8 cellular contexts compared by ENCODE assay signal in genomic region chr15:34038404-34039179, GRCh38. TPM values are rescaled to one million over a fixed set of nuclear protein-coding genes. Genes with fewer than 3 reads are reported as not detected.
A peak's percentile ranks its signal among the peaks of the same experiment; 100 is the strongest.
DNase-seq lines count a peak whose midpoint lies in the region; ATAC-seq, FAIRE-seq and TF ChIP-seq lines count a peak whose summit lies in the region.

No MANE protein-coding gene starts in this region.

- no peak for TF ChIP-seq CTCF in A673 (conservative IDR thresholded peaks at IDR 0.05; ENCODE audit: low read depth, low read length)
- TF ChIP-seq CTCF in kidney (IDR thresholded peaks at IDR 0.05; ENCODE audit: borderline replicate concordance, extremely low read depth, insufficient read depth): no peak

- peak; percentile 84 for DNase-seq in A673 (ENCODE audit: low spot score)
- DNase-seq in NCI-H2196 treated with DMSO at 0.1 percent for 48 hours (lab: John Stamatoyannopoulos, UW; ENCODE audit: unreplicated experiment): peak; percentile 20
- DNase-seq in activated CD4-positive, CD25-positive, alpha-beta regulatory T cell (lab: John Stamatoyannopoulos, UW): peak; percentile 43 to 57 (median 49)
- peak; percentile 44 to 58 for DNase-seq in central memory CD8-positive, alpha-beta T cell (ENCODE audit: low spot score in 2 of 2)
- DNase-seq in kidney: peak; percentile 92
- DNase-seq in stimulated activated CD4-positive, alpha-beta T cell treated with anti-CD3 and anti-CD28 coated beads, Interleukin-15, amount 100 ng/mL, for 24 hours: peak; percentile 79

- ATAC-seq in HG03045 (IDR thresholded peaks at IDR 0.05; ENCODE audit: unreplicated experiment): peak; percentile 77
- ATAC-seq in central memory CD8-positive, alpha-beta T cell (replicated peaks; ENCODE audit: extremely low read depth, poor library complexity, severe bottlenecking): peak; percentile 85

- CTCF ChIA-PET in A673 (lab: Charles Lee): no interaction called here

- no peak for FAIRE-seq in kidney (lab: Jason Lieb, UNC)

- H3K27ac Mint-ChIP-seq in central memory CD8-positive, alpha-beta T cell (ENCODE audit: low read depth): peak overlapping the region; percentile 85

- no peaks in the 10 kb centered on the region for H3K9me3 ChIP-seq in A673 (ENCODE audit: low read depth, low read length, poor library complexity, severe bottlenecking)
- no peaks in the 10 kb centered on the region for H3K9me3 ChIP-seq in kidney (ENCODE audit: control insufficient read depth in 1 of 2, low read length in 2 of 2)

- peak; percentile 82 for TF ChIP-seq POLR2A in GM18526 (IDR thresholded peaks at IDR 0.05; ENCODE audit: extremely low read depth, insufficient read length)

- H3K27me3 ChIP-seq in A673 (replicated peaks; ENCODE audit: insufficient read depth, low read depth, low read length, poor library complexity): no peaks in the 10 kb centered on the region

- peaks cover 2% of the 10 kb centered on the region for H3K36me3 Mint-ChIP-seq in central memory CD8-positive, alpha-beta T cell (ENCODE audit: insufficient read depth)

- H3K27me3 Mint-ChIP-seq in central memory CD8-positive, alpha-beta T cell: no peaks in the 10 kb centered on the region

- intact Hi-C loops in A673 (cut with micrococcal nuclease; ENCODE audit: unreplicated experiment): no loop called here
- intact Hi-C loops in kidney (cut with DNase I): no loop called here

- H3K4me1 ChIP-seq in A673 (ENCODE audit: insufficient read depth, low read length, poor library complexity, severe bottlenecking) (no peaks in the 10 kb centered on the region), kidney (ENCODE audit: control insufficient read depth in 1 of 2, insufficient read depth in 1 of 2, low read depth in 1 of 2, low read length in 2 of 2) (peaks cover 4 to 23% of the 10 kb centered on the region in 2 donors)

- no peaks in the 10 kb centered on the region for H3K9me3 Mint-ChIP-seq in central memory CD8-positive, alpha-beta T cell

- H3K4me3 Mint-ChIP-seq in central memory CD8-positive, alpha-beta T cell: peak overlapping the region; percentile 84

- H3K4me3 ChIP-seq in A673 (ENCODE audit: low read depth, low read length, poor library complexity, severe bottlenecking): peak overlapping the region; percentile 67
- H3K4me3 ChIP-seq in kidney (ENCODE audit: low read length in 2 of 2): peak overlapping the region; percentile 78 to 94

- POLR2A ChIA-PET in A673 (lab: Charles Lee; ENCODE audit: low non-redundant PET): no interaction called here

- H3K9ac ChIP-seq in kidney (ENCODE audit: low read length in 2 of 2): peak overlapping the region; percentile 63 to 80

- H3K27ac ChIP-seq in A673 (ENCODE audit: low read depth, low read length, poor library complexity, severe bottlenecking) (peak overlapping the region; percentile 71), kidney (ENCODE audit: low read depth in 2 of 2, low read length in 2 of 2) (peak overlapping the region; percentile 78 to 81)

- H3K4me1 Mint-ChIP-seq in central memory CD8-positive, alpha-beta T cell: peaks cover 15% of the 10 kb centered on the region

- no TSS peak for BruUV-seq in A673 (replicated peaks; lab: Mats Ljungman, UMichigan)

- H3K36me3 ChIP-seq in A673 (ENCODE audit: insufficient read depth, low read length, poor library complexity, severe bottlenecking) (no peaks in the 10 kb centered on the region), kidney (ENCODE audit: control insufficient read depth in 1 of 2, insufficient read depth in 2 of 2, low read length in 2 of 2) (no peaks in the 10 kb centered on the region)

RNA-seq across cellular contexts. Expression of gene AVEN, which starts 0.4 kb away (rescaled TPM):
- total RNA-seq in A673 (2021): 14.2 and 17.0 TPM in 2 replicates
- total RNA-seq in kidney: 7.1 TPM
- polyA plus RNA-seq in kidney (ENCODE audit: insufficient read depth, low read depth, low replicate concordance): 6.4 TPM

Comparison
In these comparisons a context has a peak if more than half of its experiments do, and no peak if none do; other contexts are left out.
1. Peak in every context shown above with its lines: DNase-seq, ATAC-seq, H3K4me3 ChIP-seq and H3K27ac ChIP-seq.
2. DNase-seq: peak in every context shown above with its lines; median percentile 92 in kidney; 84 in A673; 79 in stimulated activated CD4-positive, alpha-beta T cell treated with anti-CD3 and anti-CD28 coated beads, Interleukin-15, amount 100 ng/mL, for 24 hours; 51 in central memory CD8-positive, alpha-beta T cell; 49 in activated CD4-positive, CD25-positive, alpha-beta regulatory T cell; 20 in NCI-H2196 treated with DMSO at 0.1 percent for 48 hours.